Comparison of ENCODE assay signal across 32 cellular contexts in the genomic region with DNA sequence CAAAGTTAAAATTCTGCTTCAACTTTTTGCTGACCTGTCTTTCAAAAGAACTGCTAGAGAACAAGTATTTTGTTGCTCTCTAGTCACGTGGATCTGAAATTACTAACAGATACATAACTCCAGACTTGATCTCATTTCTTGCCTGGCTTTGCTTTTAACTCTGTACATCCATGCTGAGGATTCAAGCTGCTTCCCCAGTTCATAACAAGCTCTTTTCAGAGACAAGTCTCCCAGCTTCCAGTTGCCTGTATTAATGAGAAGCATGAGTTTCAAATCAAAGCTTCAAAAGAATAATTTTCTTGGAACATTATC.
DNase-seq lines count a peak whose midpoint lies in the region; TF ChIP-seq lines count a peak whose summit lies in the region.
"Had no signal": no experiment of that assay in that cellular context is flagged by ENCODE, and none has a peak within 500 bp of the region (broad histone marks: within the 10 kb centered on the region; RNA-seq: fewer than 3 reads in every experiment).

No MANE protein-coding gene starts in this region.

- H3K27me3 ChIP-seq in left ventricle myocardium inferior (ENCODE audit: low read depth): no peaks in the 10 kb centered on the region
- no peaks in the 10 kb centered on the region for H3K27me3 ChIP-seq in smooth muscle cell (ENCODE audit: low read depth)
- H3K27me3 ChIP-seq: brain microvascular endothelial cell, foreskin keratinocyte, neutrophil had no signal

- H3K4me2 ChIP-seq in smooth muscle cell: peak overlapping the region; percentile 16

- H3K36me3 ChIP-seq in left ventricle myocardium inferior: no peaks in the 10 kb centered on the region
- no peaks in the 10 kb centered on the region for H3K36me3 ChIP-seq in smooth muscle cell (ENCODE audit: low read depth)
- H3K36me3 ChIP-seq: brain microvascular endothelial cell, neutrophil had no signal

- DNase-seq in left ventricle myocardium inferior: no peak
- no peak for DNase-seq in cardiac septum (ENCODE audit: low spot score)
- peak; percentile 31 for DNase-seq in fibroblast of gingiva (ENCODE audit: low read depth)
- no peak for DNase-seq in smooth muscle cell (lab: John Stamatoyannopoulos, UW; ENCODE audit: unreplicated experiment)
- no peak for DNase-seq in DMS114 treated with DMSO at 0.1 percent for 48 hours (lab: John Stamatoyannopoulos, UW; ENCODE audit: unreplicated experiment)
- no peak for DNase-seq in SW 1271 (lab: John Stamatoyannopoulos, UW)
- DNase-seq in LoVo (ENCODE audit: low spot score): no peak
- no peak for DNase-seq in hippocampal formation (lab: John Stamatoyannopoulos, UW)
- DNase-seq: activated CD4-positive, alpha-beta T cell treated with anti-CD3 and anti-CD28 coated beads for 1 hour; activated CD8-positive, alpha-beta T cell treated with anti-CD3 and anti-CD28 coated beads, Interleukin-2, amount 10 ng/mL, durations not matched to agents 7 days and 5 days; activated effector memory CD4-positive, alpha-beta T cell treated with Interleukin-2 at 50 U/mL for 16 hours; AML-193; brain microvascular endothelial cell; CD4-positive, alpha-beta memory T cell; effector memory CD8-positive, alpha-beta T cell; EL; erythroblast; foreskin keratinocyte; HFFc6; hypothalamus; immature natural killer cell; KG1; mesendoderm; NCI-H1436; NCI-H2081 treated with DMSO at 0.1 percent for 48 hours; NCI-H446; NCI-H774; RPMI8226; small intestine; stimulated activated CD4-positive, alpha-beta T cell treated with anti-CD3 and anti-CD28 coated beads, Interleukin-2, amount 100 ng/mL, for 24 hours had no signal

- peak overlapping the region; percentile 70 for H2AFZ ChIP-seq in smooth muscle cell (ENCODE audit: low read depth)

- H3K27ac ChIP-seq in left ventricle myocardium inferior (replicated peaks): peak overlapping the region; percentile 73
- peak overlapping the region; percentile 48 for H3K27ac ChIP-seq in smooth muscle cell (ENCODE audit: low read depth)
- H3K27ac ChIP-seq: brain microvascular endothelial cell, foreskin keratinocyte, neutrophil had no signal

- TF ChIP-seq CTCF in left ventricle myocardium inferior (IDR thresholded peaks at IDR 0.05; ENCODE audit: borderline replicate concordance): no peak
- no peak for TF ChIP-seq CTCF in smooth muscle cell (IDR thresholded peaks at IDR 0.05; ENCODE audit: borderline replicate concordance, insufficient read depth, poor library complexity, severe bottlenecking)

- H3F3A ChIP-seq in smooth muscle cell (ENCODE audit: low read depth): no peaks in the 10 kb centered on the region

- intact Hi-C loops in left ventricle myocardium inferior (cut with micrococcal nuclease) (no loop called here), cardiac septum (cut with DNase I) (loop anchor here (10.0 kb wide), 1 partner anchor 93 kb away; no protein-coding TSS in a partner anchor)

- no peak overlapping the region for H3K4me3 ChIP-seq in left ventricle myocardium inferior
- no peak overlapping the region for H3K4me3 ChIP-seq in smooth muscle cell
- H3K4me3 ChIP-seq: GM12878 had no signal

- H3K4me1 ChIP-seq in left ventricle myocardium inferior: peaks cover 22% of the 10 kb centered on the region
- no peaks in the 10 kb centered on the region for H3K4me1 ChIP-seq in smooth muscle cell (ENCODE audit: low read depth)
- H3K4me1 ChIP-seq: foreskin keratinocyte had no signal

- no peaks in the 10 kb centered on the region for H3K79me2 ChIP-seq in smooth muscle cell (ENCODE audit: low read depth)

- no peaks in the 10 kb centered on the region for H3K9me3 ChIP-seq in left ventricle myocardium inferior (replicated peaks)
- no peaks in the 10 kb centered on the region for H3K9me3 ChIP-seq in smooth muscle cell (replicated peaks; ENCODE audit: low read depth)
- H3K9me3 ChIP-seq: neutrophil had no signal

- H3K9ac ChIP-seq in smooth muscle cell (ENCODE audit: low read depth): no peak overlapping the region

- no peaks in the 10 kb centered on the region for H4K20me1 ChIP-seq in smooth muscle cell (ENCODE audit: low read depth)

- WGBS in smooth muscle cell (ENCODE audit: low lambda C conversion rate): 44% methylated on average over 1 of the region's 1 CpG
